ENCODE assay signal across 8 cellular contexts in genomic region chr2:74197983-74198460, GRCh38. TPM values are rescaled to one million over a fixed set of nuclear protein-coding genes. Genes with fewer than 3 reads are reported as not detected.
DNase-seq lines count a peak whose midpoint lies in the region; ATAC-seq lines count a peak whose summit lies in the region.

No MANE protein-coding gene starts in this region.

- H3K4me3 ChIP-seq in iPS-20b (ENCODE audit: low read length) (peak overlapping the region; percentile 97; the same call in 1 of the 2 replicates), stomach smooth muscle (ENCODE audit: low read length in 2 of 2) (peak overlapping the region; percentile 79 to 89)

- peak overlapping the region; percentile 100 for H3K27ac Mint-ChIP-seq in activated CD4-positive, alpha-beta T cell treated with anti-CD3 and anti-CD28 coated beads for 36 hours
- peak overlapping the region; percentile 100 for H3K27ac Mint-ChIP-seq in activated T-helper 2 cell treated with anti-CD3 and anti-CD28 coated beads, Interferon-gamma antibody, Interleukin-2, Interleukin-4, amounts not matched to agents 10 μg/mL and 5 μg/mL and 100 μg/mL, durations not matched to agents 14 hours and 24 hours and 36 hours

- H3K27ac ChIP-seq in iPS-20b (ENCODE audit: low read length) (no peak overlapping the region), stomach smooth muscle (ENCODE audit: low read length) (peak overlapping the region; percentile 70)

- CTCF ChIA-PET in activated CD4-positive, alpha-beta T cell treated with anti-CD3 and anti-CD28 coated beads for 36 hours (lab: Charles Lee) = interaction anchor here (1.1 to 3.6 kb wide), 2 partner anchors 19 to 260 kb away, joined by 3 to 19 read pairs; partner anchors contain the start of genes MOB1A and WBP1

- no peak for ATAC-seq in activated CD4-positive, alpha-beta T cell treated with anti-CD3 and anti-CD28 coated beads for 36 hours

- POLR2A ChIA-PET in activated CD4-positive, alpha-beta T cell treated with anti-CD3 and anti-CD28 coated beads for 36 hours (lab: Charles Lee) = interaction anchor here (1.5 to 2.6 kb wide), 2 partner anchors 20 to 51 kb away, joined by 3 to 32 read pairs; partner anchors contain the start of gene MOB1A

- H3K36me3 ChIP-seq in iPS-20b (ENCODE audit: insufficient read depth, low read depth, low read length) = peaks cover 19% of the 10 kb centered on the region
- H3K36me3 ChIP-seq in stomach smooth muscle (ENCODE audit: control insufficient read depth in 2 of 2, insufficient read depth in 2 of 2, low read length in 2 of 2) = no peaks in the 10 kb centered on the region

- intact Hi-C loops in activated CD4-positive, alpha-beta T cell treated with anti-CD3 and anti-CD28 coated beads for 36 hours (cut with DNase I, micrococcal nuclease) = loop anchor here (1.0 to 5.0 kb wide), 9 partner anchors 20 to 965 kb away; partner anchors contain the start of genes DGUOK (in 2 of the 2), MOB1A (in 2 of the 2), PRADC1 (in 1 of the 2) and TET3 (in 1 of the 2)
- intact Hi-C loops in activated T-helper 2 cell treated with anti-CD3 and anti-CD28 coated beads, Interferon-gamma antibody, Interleukin-2, Interleukin-4, amounts not matched to agents 10 μg/mL and 5 μg/mL and 100 μg/mL, durations not matched to agents 14 hours and 24 hours and 36 hours (cut with micrococcal nuclease) = loop anchor here (1.0 to 5.0 kb wide), 6 partner anchors 8 to 369 kb away; partner anchors contain the start of genes BOLA3, INO80B, MOB1A and STAMBP

- no peaks in the 10 kb centered on the region for H3K27me3 Mint-ChIP-seq in activated CD4-positive, alpha-beta T cell treated with anti-CD3 and anti-CD28 coated beads for 36 hours
- no peaks in the 10 kb centered on the region for H3K27me3 Mint-ChIP-seq in activated T-helper 2 cell treated with anti-CD3 and anti-CD28 coated beads, Interferon-gamma antibody, Interleukin-2, Interleukin-4, amounts not matched to agents 10 μg/mL and 5 μg/mL and 100 μg/mL, durations not matched to agents 14 hours and 24 hours and 36 hours (ENCODE audit: low read depth)

- H3K27me3 ChIP-seq in iPS-20b (ENCODE audit: insufficient read depth, low read length) (no peaks in the 10 kb centered on the region), stomach smooth muscle (ENCODE audit: control insufficient read depth in 1 of 2, insufficient read depth in 2 of 2, low read length in 2 of 2) (no peaks in the 10 kb centered on the region)

- H3K4me3 Mint-ChIP-seq in activated CD4-positive, alpha-beta T cell treated with anti-CD3 and anti-CD28 coated beads for 36 hours = peak overlapping the region; percentile 100
- peak overlapping the region; percentile 100 for H3K4me3 Mint-ChIP-seq in activated T-helper 2 cell treated with anti-CD3 and anti-CD28 coated beads, Interferon-gamma antibody, Interleukin-2, Interleukin-4, amounts not matched to agents 10 μg/mL and 5 μg/mL and 100 μg/mL, durations not matched to agents 14 hours and 24 hours and 36 hours (ENCODE audit: low read depth)

- DNase-seq in activated CD4-positive, alpha-beta T cell treated with anti-CD3 and anti-CD28 coated beads for 36 hours = no peak
- DNase-seq in activated CD4-positive, alpha-beta T cell treated with anti-CD3 and anti-CD28 coated beads, Interleukin-2, amount 50 U/mL, for 4 hours = no peak
- DNase-seq in activated T-helper 2 cell treated with anti-CD3 and anti-CD28 coated beads, Interferon-gamma antibody, Interleukin-2, Interleukin-4, amounts not matched to agents 10 μg/mL and 5 μg/mL and 100 μg/mL, durations not matched to agents 14 hours and 24 hours and 36 hours (ENCODE audit: low spot score) = no peak
- DNase-seq in NCI-H1105 (lab: John Stamatoyannopoulos, UW) = no peak
- no peak for DNase-seq in HPDE6-E6E7 (ENCODE audit: extremely low spot score)
- no peak for DNase-seq in DMS 273 (lab: John Stamatoyannopoulos, UW; ENCODE audit: unreplicated experiment)

- no peaks in the 10 kb centered on the region for H3K9me3 Mint-ChIP-seq in activated CD4-positive, alpha-beta T cell treated with anti-CD3 and anti-CD28 coated beads for 36 hours (ENCODE audit: low read depth)
- no peaks in the 10 kb centered on the region for H3K9me3 Mint-ChIP-seq in activated T-helper 2 cell treated with anti-CD3 and anti-CD28 coated beads, Interferon-gamma antibody, Interleukin-2, Interleukin-4, amounts not matched to agents 10 μg/mL and 5 μg/mL and 100 μg/mL, durations not matched to agents 14 hours and 24 hours and 36 hours

- H3K9me3 ChIP-seq in iPS-20b (ENCODE audit: insufficient read depth, low read depth, low read length) (no peaks in the 10 kb centered on the region), stomach smooth muscle (ENCODE audit: control insufficient read depth in 2 of 2, low read length in 2 of 2) (no peaks in the 10 kb centered on the region)

- H3K4me1 ChIP-seq in iPS-20b (ENCODE audit: insufficient read depth, low read length) (peaks cover 9% of the 10 kb centered on the region), stomach smooth muscle (ENCODE audit: control insufficient read depth, insufficient read depth, low read length) (peaks cover 15% of the 10 kb centered on the region)

- peaks cover 36% of the 10 kb centered on the region for H3K4me1 Mint-ChIP-seq in activated CD4-positive, alpha-beta T cell treated with anti-CD3 and anti-CD28 coated beads for 36 hours
- H3K4me1 Mint-ChIP-seq in activated T-helper 2 cell treated with anti-CD3 and anti-CD28 coated beads, Interferon-gamma antibody, Interleukin-2, Interleukin-4, amounts not matched to agents 10 μg/mL and 5 μg/mL and 100 μg/mL, durations not matched to agents 14 hours and 24 hours and 36 hours (ENCODE audit: low read depth) = peaks cover 34% of the 10 kb centered on the region

- peaks cover 40% of the 10 kb centered on the region for H3K36me3 Mint-ChIP-seq in activated CD4-positive, alpha-beta T cell treated with anti-CD3 and anti-CD28 coated beads for 36 hours (ENCODE audit: low read depth)
- peaks cover 42% of the 10 kb centered on the region for H3K36me3 Mint-ChIP-seq in activated T-helper 2 cell treated with anti-CD3 and anti-CD28 coated beads, Interferon-gamma antibody, Interleukin-2, Interleukin-4, amounts not matched to agents 10 μg/mL and 5 μg/mL and 100 μg/mL, durations not matched to agents 14 hours and 24 hours and 36 hours (ENCODE audit: low read depth)

- peak overlapping the region; percentile 98; the same call in 1 of the 2 replicates for H3K9ac ChIP-seq in iPS-20b (ENCODE audit: low read depth, low read length)
- peak overlapping the region in 1 of 2 donors; percentile 21 for H3K9ac ChIP-seq in stomach smooth muscle (ENCODE audit: low read length in 2 of 2)

RNA-seq across cellular contexts. Expression of gene MTHFD2, which starts 0.4 kb away (rescaled TPM):
- total RNA-seq in activated CD4-positive, alpha-beta T cell treated with anti-CD3 and anti-CD28 coated beads for 36 hours = 100 to 1,000 TPM; 411 to 453 TPM
- total RNA-seq in activated T-helper 2 cell treated with anti-CD3 and anti-CD28 coated beads, Interferon-gamma antibody, Interleukin-2, Interleukin-4, amounts not matched to agents 10 μg/mL and 5 μg/mL and 100 μg/mL, durations not matched to agents 14 hours and 24 hours and 36 hours = 371 and 381 TPM in 2 replicates

RNA-seq across cellular contexts. Expression of gene MOB1A, which starts 19.3 kb away (rescaled TPM):
- total RNA-seq in activated CD4-positive, alpha-beta T cell treated with anti-CD3 and anti-CD28 coated beads for 36 hours = 100 to 1,000 TPM in 1 of 2 experiments, 10 to 100 TPM in 1; 96.6 to 149 TPM
- total RNA-seq in activated T-helper 2 cell treated with anti-CD3 and anti-CD28 coated beads, Interferon-gamma antibody, Interleukin-2, Interleukin-4, amounts not matched to agents 10 μg/mL and 5 μg/mL and 100 μg/mL, durations not matched to agents 14 hours and 24 hours and 36 hours = 208 and 215 TPM in 2 replicates

RNA-seq across cellular contexts. Expression of gene BOLA3, which starts 50.3 kb away (rescaled TPM):
- total RNA-seq in activated CD4-positive, alpha-beta T cell treated with anti-CD3 and anti-CD28 coated beads for 36 hours = 100 to 1,000 TPM; 119 to 130 TPM
- total RNA-seq in activated T-helper 2 cell treated with anti-CD3 and anti-CD28 coated beads, Interferon-gamma antibody, Interleukin-2, Interleukin-4, amounts not matched to agents 10 μg/mL and 5 μg/mL and 100 μg/mL, durations not matched to agents 14 hours and 24 hours and 36 hours = 91.2 and 92.7 TPM in 2 replicates
